ENCODE assay signal across 3 cellular contexts in the genomic region with DNA sequence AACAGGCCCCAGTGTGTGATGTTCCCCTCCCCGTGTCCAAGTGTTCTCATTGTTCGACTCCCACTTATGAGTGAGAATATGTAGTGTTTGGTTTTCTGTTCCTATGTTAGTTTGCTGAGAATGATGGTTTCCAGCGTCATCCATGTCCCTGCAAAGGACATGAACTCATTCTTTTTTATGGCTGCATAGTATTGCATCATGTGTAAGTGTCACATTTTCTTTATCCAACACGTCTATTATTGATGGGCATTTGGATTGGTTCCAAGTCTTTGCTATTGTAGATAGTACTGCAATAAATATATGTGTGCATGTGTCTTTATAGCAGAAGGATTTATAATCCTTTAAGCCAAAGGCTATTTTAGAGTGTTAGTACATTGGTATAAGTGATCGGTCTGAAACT.
A peak's percentile ranks its signal among the peaks of the same experiment; 100 is the strongest.
TF ChIP-seq lines count a peak whose summit lies in the region.
"Not testable (repeated sequence)": the region's sequence is repeated elsewhere in the genome, so short reads cannot be mapped to it uniquely, and the experiment has no call there.

No MANE protein-coding gene starts in this region.

TF ChIP-seq in HEK293, 187 proteins besides CTCF, POLR2A, EP300 and RAD21 (continues in another document):
- TF ChIP-seq ZXDB (tag by site-specific recombination; IDR thresholded peaks at IDR 0.05) (0 out of 2 replicates have a peak, but pooled peaks have one; percentile 33), ZBTB20 (tag by site-specific recombination; IDR thresholded peaks at IDR 0.05) (peak; percentile 45; the same call in 1 of the 2 replicates), ZBTB21 (tag by site-specific recombination; IDR thresholded peaks at IDR 0.05) (peak; percentile 45; the same call in 1 of the 2 replicates), OSR2 (tag by site-specific recombination; IDR thresholded peaks at IDR 0.05) (peak; percentile 31; the same call in 1 of the 2 replicates), ZNF629 (tag by site-specific recombination; IDR thresholded peaks at IDR 0.05) (peak; percentile 75; the same call in 1 of the 2 replicates), ZNF146 (tag by site-specific recombination; IDR thresholded peaks at IDR 0.05) (peak; percentile 91)
- TF ChIP-seq, protein P1, sequence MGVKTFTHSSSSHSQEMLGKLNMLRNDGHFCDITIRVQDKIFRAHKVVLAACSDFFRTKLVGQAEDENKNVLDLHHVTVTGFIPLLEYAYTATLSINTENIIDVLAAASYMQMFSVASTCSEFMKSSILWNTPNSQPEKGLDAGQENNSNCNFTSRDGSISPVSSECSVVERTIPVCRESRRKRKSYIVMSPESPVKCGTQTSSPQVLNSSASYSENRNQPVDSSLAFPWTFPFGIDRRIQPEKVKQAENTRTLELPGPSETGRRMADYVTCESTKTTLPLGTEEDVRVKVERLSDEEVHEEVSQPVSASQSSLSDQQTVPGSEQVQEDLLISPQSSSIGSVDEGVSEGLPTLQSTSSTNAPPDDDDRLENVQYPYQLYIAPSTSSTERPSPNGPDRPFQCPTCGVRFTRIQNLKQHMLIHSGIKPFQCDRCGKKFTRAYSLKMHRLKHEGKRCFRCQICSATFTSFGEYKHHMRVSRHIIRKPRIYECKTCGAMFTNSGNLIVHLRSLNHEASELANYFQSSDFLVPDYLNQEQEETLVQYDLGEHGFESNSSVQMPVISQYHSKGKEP (tag by site-specific recombination; IDR thresholded peaks at IDR 0.05) = peak; percentile 35; the same call in 1 of the 2 replicates
- TF ChIP-seq, protein P2, sequence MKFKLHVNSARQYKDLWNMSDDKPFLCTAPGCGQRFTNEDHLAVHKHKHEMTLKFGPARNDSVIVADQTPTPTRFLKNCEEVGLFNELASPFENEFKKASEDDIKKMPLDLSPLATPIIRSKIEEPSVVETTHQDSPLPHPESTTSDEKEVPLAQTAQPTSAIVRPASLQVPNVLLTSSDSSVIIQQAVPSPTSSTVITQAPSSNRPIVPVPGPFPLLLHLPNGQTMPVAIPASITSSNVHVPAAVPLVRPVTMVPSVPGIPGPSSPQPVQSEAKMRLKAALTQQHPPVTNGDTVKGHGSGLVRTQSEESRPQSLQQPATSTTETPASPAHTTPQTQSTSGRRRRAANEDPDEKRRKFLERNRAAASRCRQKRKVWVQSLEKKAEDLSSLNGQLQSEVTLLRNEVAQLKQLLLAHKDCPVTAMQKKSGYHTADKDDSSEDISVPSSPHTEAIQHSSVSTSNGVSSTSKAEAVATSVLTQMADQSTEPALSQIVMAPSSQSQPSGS (tag by site-specific recombination; IDR thresholded peaks at IDR 0.05; ENCODE audit: low read depth) = peak; percentile 70
- TF ChIP-seq, protein P3, sequence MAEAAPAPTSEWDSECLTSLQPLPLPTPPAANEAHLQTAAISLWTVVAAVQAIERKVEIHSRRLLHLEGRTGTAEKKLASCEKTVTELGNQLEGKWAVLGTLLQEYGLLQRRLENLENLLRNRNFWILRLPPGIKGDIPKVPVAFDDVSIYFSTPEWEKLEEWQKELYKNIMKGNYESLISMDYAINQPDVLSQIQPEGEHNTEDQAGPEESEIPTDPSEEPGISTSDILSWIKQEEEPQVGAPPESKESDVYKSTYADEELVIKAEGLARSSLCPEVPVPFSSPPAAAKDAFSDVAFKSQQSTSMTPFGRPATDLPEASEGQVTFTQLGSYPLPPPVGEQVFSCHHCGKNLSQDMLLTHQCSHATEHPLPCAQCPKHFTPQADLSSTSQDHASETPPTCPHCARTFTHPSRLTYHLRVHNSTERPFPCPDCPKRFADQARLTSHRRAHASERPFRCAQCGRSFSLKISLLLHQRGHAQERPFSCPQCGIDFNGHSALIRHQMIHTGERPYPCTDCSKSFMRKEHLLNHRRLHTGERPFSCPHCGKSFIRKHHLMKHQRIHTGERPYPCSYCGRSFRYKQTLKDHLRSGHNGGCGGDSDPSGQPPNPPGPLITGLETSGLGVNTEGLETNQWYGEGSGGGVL (tag by site-specific recombination; IDR thresholded peaks at IDR 0.05) = peak; percentile 50
- TF ChIP-seq, protein P4, sequence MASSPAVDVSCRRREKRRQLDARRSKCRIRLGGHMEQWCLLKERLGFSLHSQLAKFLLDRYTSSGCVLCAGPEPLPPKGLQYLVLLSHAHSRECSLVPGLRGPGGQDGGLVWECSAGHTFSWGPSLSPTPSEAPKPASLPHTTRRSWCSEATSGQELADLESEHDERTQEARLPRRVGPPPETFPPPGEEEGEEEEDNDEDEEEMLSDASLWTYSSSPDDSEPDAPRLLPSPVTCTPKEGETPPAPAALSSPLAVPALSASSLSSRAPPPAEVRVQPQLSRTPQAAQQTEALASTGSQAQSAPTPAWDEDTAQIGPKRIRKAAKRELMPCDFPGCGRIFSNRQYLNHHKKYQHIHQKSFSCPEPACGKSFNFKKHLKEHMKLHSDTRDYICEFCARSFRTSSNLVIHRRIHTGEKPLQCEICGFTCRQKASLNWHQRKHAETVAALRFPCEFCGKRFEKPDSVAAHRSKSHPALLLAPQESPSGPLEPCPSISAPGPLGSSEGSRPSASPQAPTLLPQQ (tag by site-specific recombination; IDR thresholded peaks at IDR 0.05) = 0 out of 2 replicates have a peak, but pooled peaks have one; percentile 28

TF ChIP-seq in K562, 482 proteins besides CTCF, POLR2A, EP300 and RAD21:
- TF ChIP-seq, protein P5, sequence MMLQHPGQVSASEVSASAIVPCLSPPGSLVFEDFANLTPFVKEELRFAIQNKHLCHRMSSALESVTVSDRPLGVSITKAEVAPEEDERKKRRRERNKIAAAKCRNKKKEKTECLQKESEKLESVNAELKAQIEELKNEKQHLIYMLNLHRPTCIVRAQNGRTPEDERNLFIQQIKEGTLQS (IDR thresholded peaks at IDR 0.05) = peak; percentile 78
- TF ChIP-seq, protein P5 (CRISPR knock-in tag; conservative IDR thresholded peaks at IDR 0.05) = not testable (repeated sequence)
- TF ChIP-seq MEIS2 (IDR thresholded peaks at IDR 0.05; ENCODE audit: partially characterized antibody) = peak; percentile 38
- peak; percentile 68 for TF ChIP-seq CEBPG (CRISPR knock-in tag; IDR thresholded peaks at IDR 0.05)
- peak; percentile 55 to 83; a peak in 3 of 4 replicates for TF ChIP-seq CEBPG (tag; conservative IDR thresholded peaks at IDR 0.05 in 1 of 2, IDR thresholded peaks at IDR 0.05 in 1 of 2)
- peak; percentile 40; the same call in 1 of the 2 replicates for TF ChIP-seq CEBPB (tag; IDR thresholded peaks at IDR 0.05)
- peak; percentile 51; the same call in 1 of the 2 replicates for TF ChIP-seq NFIC (IDR thresholded peaks at IDR 0.05)
TF ChIP-seq in K562: peak in this region for 5; not testable (repeated sequence) for 477.

TF ChIP-seq in HepG2, 621 proteins besides CTCF, POLR2A, EP300 and RAD21:
- peak; percentile 76 for TF ChIP-seq ATF7 (IDR thresholded peaks at IDR 0.05)
- not testable (repeated sequence) for TF ChIP-seq ATF7 (CRISPR knock-in tag; IDR thresholded peaks at IDR 0.05)
